1 cellular context compared by ENCODE assay signal in the genomic region with DNA sequence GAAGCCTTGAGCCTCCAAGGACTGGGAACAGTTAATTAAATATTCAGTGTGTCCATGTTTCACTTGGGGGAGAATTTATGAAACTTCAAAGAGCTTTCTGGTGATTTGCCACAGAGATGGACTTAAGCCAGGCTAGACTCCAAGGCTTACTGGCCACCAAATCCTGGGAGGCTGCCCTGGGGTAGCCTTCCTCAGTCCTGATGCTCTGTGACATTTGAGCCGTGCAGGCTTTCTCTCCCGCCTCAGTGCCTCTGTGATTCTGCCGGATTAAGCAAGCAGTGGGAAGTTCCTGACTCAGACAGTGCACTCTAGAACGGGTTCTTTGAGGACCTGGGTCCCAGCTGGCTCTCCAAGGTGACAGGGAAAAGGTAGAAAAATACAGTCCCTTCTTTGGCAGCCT.
TF ChIP-seq lines count a peak whose summit lies in the region.

No MANE protein-coding gene starts in this region.

TF ChIP-seq in GM23338, 12 proteins besides CTCF, POLR2A, EP300 and RAD21 (continued from another document):
- TF ChIP-seq, protein P1, sequence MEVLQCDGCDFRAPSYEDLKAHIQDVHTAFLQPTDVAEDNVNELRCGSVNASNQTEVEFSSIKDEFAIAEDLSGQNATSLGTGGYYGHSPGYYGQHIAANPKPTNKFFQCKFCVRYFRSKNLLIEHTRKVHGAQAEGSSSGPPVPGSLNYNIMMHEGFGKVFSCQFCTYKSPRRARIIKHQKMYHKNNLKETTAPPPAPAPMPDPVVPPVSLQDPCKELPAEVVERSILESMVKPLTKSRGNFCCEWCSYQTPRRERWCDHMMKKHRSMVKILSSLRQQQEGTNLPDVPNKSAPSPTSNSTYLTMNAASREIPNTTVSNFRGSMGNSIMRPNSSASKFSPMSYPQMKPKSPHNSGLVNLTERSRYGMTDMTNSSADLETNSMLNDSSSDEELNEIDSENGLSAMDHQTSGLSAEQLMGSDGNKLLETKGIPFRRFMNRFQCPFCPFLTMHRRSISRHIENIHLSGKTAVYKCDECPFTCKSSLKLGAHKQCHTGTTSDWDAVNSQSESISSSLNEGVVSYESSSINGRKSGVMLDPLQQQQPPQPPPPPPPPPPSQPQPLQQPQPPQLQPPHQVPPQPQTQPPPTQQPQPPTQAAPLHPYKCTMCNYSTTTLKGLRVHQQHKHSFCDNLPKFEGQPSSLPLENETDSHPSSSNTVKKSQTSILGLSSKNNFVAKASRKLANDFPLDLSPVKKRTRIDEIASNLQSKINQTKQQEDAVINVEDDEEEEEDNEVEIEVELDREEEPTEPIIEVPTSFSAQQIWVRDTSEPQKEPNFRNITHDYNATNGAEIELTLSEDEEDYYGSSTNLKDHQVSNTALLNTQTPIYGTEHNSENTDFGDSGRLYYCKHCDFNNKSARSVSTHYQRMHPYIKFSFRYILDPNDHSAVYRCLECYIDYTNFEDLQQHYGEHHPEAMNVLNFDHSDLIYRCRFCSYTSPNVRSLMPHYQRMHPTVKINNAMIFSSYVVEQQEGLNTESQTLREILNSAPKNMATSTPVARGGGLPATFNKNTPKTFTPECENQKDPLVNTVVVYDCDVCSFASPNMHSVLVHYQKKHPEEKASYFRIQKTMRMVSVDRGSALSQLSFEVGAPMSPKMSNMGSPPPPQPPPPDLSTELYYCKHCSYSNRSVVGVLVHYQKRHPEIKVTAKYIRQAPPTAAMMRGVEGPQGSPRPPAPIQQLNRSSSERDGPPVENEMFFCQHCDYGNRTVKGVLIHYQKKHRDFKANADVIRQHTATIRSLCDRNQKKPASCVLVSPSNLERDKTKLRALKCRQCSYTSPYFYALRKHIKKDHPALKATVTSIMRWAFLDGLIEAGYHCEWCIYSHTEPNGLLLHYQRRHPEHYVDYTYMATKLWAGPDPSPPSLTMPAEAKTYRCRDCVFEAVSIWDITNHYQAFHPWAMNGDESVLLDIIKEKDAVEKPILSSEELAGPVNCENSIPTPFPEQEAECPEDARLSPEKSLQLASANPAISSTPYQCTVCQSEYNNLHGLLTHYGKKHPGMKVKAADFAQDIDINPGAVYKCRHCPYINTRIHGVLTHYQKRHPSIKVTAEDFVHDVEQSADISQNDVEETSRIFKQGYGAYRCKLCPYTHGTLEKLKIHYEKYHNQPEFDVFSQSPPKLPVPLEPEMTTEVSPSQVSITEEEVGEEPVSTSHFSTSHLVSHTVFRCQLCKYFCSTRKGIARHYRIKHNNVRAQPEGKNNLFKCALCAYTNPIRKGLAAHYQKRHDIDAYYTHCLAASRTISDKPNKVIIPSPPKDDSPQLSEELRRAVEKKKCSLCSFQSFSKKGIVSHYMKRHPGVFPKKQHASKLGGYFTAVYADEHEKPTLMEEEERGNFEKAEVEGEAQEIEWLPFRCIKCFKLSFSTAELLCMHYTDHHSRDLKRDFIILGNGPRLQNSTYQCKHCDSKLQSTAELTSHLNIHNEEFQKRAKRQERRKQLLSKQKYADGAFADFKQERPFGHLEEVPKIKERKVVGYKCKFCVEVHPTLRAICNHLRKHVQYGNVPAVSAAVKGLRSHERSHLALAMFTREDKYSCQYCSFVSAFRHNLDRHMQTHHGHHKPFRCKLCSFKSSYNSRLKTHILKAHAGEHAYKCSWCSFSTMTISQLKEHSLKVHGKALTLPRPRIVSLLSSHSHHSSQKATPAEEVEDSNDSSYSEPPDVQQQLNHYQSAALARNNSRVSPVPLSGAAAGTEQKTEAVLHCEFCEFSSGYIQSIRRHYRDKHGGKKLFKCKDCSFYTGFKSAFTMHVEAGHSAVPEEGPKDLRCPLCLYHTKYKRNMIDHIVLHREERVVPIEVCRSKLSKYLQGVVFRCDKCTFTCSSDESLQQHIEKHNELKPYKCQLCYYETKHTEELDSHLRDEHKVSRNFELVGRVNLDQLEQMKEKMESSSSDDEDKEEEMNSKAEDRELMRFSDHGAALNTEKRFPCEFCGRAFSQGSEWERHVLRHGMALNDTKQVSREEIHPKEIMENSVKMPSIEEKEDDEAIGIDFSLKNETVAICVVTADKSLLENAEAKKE (CRISPR knock-in tag; IDR thresholded peaks at IDR 0.05) = no peak
- TF ChIP-seq NANOG (IDR thresholded peaks at IDR 0.05; ENCODE audit: borderline replicate concordance) = no peak
- TF ChIP-seq ZNF114 (CRISPR knock-in tag; IDR thresholded peaks at IDR 0.05) = no peak
- no peak for TF ChIP-seq CREB1 (CRISPR knock-in tag; IDR thresholded peaks at IDR 0.05; ENCODE audit: low read depth)
- no peak for TF ChIP-seq EZH2 (IDR thresholded peaks at IDR 0.05; ENCODE audit: low read depth, unreplicated experiment)
- TF ChIP-seq EZH2phosphoT487 (IDR thresholded peaks at IDR 0.05; ENCODE audit: unreplicated experiment) = no peak
- TF ChIP-seq POLR2AphosphoS5 (IDR thresholded peaks at IDR 0.05; ENCODE audit: low read depth) = no peak
- TF ChIP-seq, protein P2, sequence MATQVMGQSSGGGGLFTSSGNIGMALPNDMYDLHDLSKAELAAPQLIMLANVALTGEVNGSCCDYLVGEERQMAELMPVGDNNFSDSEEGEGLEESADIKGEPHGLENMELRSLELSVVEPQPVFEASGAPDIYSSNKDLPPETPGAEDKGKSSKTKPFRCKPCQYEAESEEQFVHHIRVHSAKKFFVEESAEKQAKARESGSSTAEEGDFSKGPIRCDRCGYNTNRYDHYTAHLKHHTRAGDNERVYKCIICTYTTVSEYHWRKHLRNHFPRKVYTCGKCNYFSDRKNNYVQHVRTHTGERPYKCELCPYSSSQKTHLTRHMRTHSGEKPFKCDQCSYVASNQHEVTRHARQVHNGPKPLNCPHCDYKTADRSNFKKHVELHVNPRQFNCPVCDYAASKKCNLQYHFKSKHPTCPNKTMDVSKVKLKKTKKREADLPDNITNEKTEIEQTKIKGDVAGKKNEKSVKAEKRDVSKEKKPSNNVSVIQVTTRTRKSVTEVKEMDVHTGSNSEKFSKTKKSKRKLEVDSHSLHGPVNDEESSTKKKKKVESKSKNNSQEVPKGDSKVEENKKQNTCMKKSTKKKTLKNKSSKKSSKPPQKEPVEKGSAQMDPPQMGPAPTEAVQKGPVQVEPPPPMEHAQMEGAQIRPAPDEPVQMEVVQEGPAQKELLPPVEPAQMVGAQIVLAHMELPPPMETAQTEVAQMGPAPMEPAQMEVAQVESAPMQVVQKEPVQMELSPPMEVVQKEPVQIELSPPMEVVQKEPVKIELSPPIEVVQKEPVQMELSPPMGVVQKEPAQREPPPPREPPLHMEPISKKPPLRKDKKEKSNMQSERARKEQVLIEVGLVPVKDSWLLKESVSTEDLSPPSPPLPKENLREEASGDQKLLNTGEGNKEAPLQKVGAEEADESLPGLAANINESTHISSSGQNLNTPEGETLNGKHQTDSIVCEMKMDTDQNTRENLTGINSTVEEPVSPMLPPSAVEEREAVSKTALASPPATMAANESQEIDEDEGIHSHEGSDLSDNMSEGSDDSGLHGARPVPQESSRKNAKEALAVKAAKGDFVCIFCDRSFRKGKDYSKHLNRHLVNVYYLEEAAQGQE (IDR thresholded peaks at IDR 0.05; ENCODE audit: unreplicated experiment) = no peak
- no peak for TF ChIP-seq JUNB (IDR thresholded peaks at IDR 0.05; ENCODE audit: unreplicated experiment)
- no peak for TF ChIP-seq ZNF331 (CRISPR knock-in tag; IDR thresholded peaks at IDR 0.05; ENCODE audit: low read depth)
